ENCODE assay signal across 22 cellular contexts in genomic region chr3:129549805-129550204, GRCh38. TPM values are rescaled to one million over a fixed set of nuclear protein-coding genes. Genes with fewer than 3 reads are reported as not detected.
"Had no signal": no experiment of that assay in that cellular context is flagged by ENCODE, and none has a peak within 500 bp of the region (broad histone marks: within the 10 kb centered on the region; RNA-seq: fewer than 3 reads in every experiment).

No MANE protein-coding gene starts in this region.

- DNase-seq: activated CD4-positive, alpha-beta T cell treated with anti-CD3 and anti-CD28 coated beads, Interleukin-2, amount 10 ng/mL, durations not matched to agents 7 days and 5 days; activated effector memory CD4-positive, alpha-beta T cell treated with anti-CD3 and anti-CD28 coated beads, Interleukin-2, amount 50 U/mL, for 16 hours; activated T-cell treated with anti-CD3 and anti-CD28 coated beads, Interleukin-2, amount 50 U/mL, for 72 hours; cerebellar nuclear complex; cortex of kidney; esophagus squamous epithelium; heart right ventricle; left ventricle myocardium superior; occipital lobe; retina; spleen; stimulated activated CD4-positive, alpha-beta T cell treated with anti-CD3 and anti-CD28 coated beads, Interleukin-4, amount 100 ng/mL, for 4 hours; testis had no signal

- H3K27ac ChIP-seq: ascending aorta, breast epithelium, esophagus squamous epithelium, heart right ventricle, spleen, testis, upper lobe of left lung had no signal

- H3K9me3 ChIP-seq: ascending aorta, breast epithelium, esophagus squamous epithelium, heart right ventricle, spleen, testis, upper lobe of left lung had no signal

- H3K4me1 ChIP-seq: breast epithelium had no signal

- H3K4me3 ChIP-seq: ascending aorta, breast epithelium, esophagus squamous epithelium, heart right ventricle, spleen, testis, upper lobe of left lung had no signal

- H3K36me3 ChIP-seq: ascending aorta, breast epithelium, esophagus squamous epithelium, spleen, upper lobe of left lung had no signal

- ATAC-seq: activated CD4-positive, CD25-positive, alpha-beta regulatory T cell treated with anti-CD3 and anti-CD28 coated beads, Interleukin-2, amount 50 U/mL, for 24 hours; activated T-cell treated with anti-CD3 and anti-CD28 coated beads, Interleukin-2, amount 50 U/mL, for 72 hours; heart right ventricle; left ventricle myocardium superior; stimulated activated memory B cell treated with anti-CD40 and anti-IgM and Interleukin-4, amounts not matched to agents 10 μg/mL and 1 μg/mL and 100 μg/mL, for 72 hours had no signal

- H3K27me3 ChIP-seq: ascending aorta, breast epithelium, esophagus squamous epithelium, heart right ventricle, spleen, testis, upper lobe of left lung had no signal

RNA-seq across cellular contexts. Expression of gene H1-8, which starts 6.8 kb away (rescaled TPM):
- total RNA-seq: activated CD4-positive, alpha-beta T cell treated with anti-CD3 and anti-CD28 coated beads, Interleukin-2, amount 10 ng/mL, durations not matched to agents 7 days and 5 days; activated CD8-positive, alpha-beta memory T cell treated with anti-CD3 and anti-CD28 coated beads for 36 hours; activated T-cell treated with anti-CD3 and anti-CD28 coated beads, Interleukin-2, amount 50 U/mL, for 72 hours; ascending aorta; breast epithelium; esophagus squamous epithelium; heart right ventricle; left ventricle myocardium superior; occipital lobe; posterior vena cava; spleen; upper lobe of left lung had no signal
- polyA plus RNA-seq: adipose tissue, heart right ventricle, neural cell, spleen had no signal

RNA-seq across cellular contexts. Expression of gene RHO, which starts 21.4 kb away (rescaled TPM):
- total RNA-seq: activated CD4-positive, alpha-beta T cell treated with anti-CD3 and anti-CD28 coated beads, Interleukin-2, amount 10 ng/mL, durations not matched to agents 7 days and 5 days; activated CD8-positive, alpha-beta memory T cell treated with anti-CD3 and anti-CD28 coated beads for 36 hours; activated T-cell treated with anti-CD3 and anti-CD28 coated beads, Interleukin-2, amount 50 U/mL, for 72 hours; ascending aorta; esophagus squamous epithelium; heart right ventricle; left ventricle myocardium superior; occipital lobe; posterior vena cava; spleen; upper lobe of left lung had no signal
- polyA plus RNA-seq: adipose tissue, heart right ventricle, neural cell, spleen had no signal
